9 cellular contexts compared by ENCODE assay signal in genomic region chr11:911890-912219, GRCh38. TPM values are rescaled to one million over a fixed set of nuclear protein-coding genes. Genes with fewer than 3 reads are reported as not detected.
DNase-seq lines count a peak whose midpoint lies in the region; ATAC-seq and TF ChIP-seq lines count a peak whose summit lies in the region.
"Had no signal": no experiment of that assay in that cellular context is flagged by ENCODE, and none has a peak within 500 bp of the region (broad histone marks: within the 10 kb centered on the region; RNA-seq: fewer than 3 reads in every experiment).

No MANE protein-coding gene starts in this region.

- no peak for ATAC-seq in naive B cell (ENCODE audit: low read depth in 2 of 2)
- no peak for ATAC-seq in GM21360 (IDR thresholded peaks at IDR 0.05; ENCODE audit: unreplicated experiment)
- ATAC-seq in GM19467 (IDR thresholded peaks at IDR 0.05; ENCODE audit: unreplicated experiment): no peak

- H2AFZ ChIP-seq in KMS-11 (ENCODE audit: low read depth) (peak overlapping the region; percentile 72), mammary epithelial cell (ENCODE audit: low read depth, low read length) (peak overlapping the region; percentile 83)

- H3K27me3 ChIP-seq in BLaER1 treated with 17β-estradiol and CSF1 and Interleukin-3, amounts not matched to agents 10 nM and 100 nM: no peaks in the 10 kb centered on the region
- H3K27me3 ChIP-seq in KMS-11 (ENCODE audit: insufficient read depth, low read depth) (no peaks in the 10 kb centered on the region), mammary epithelial cell (ENCODE audit: insufficient read depth, low read length) (no peaks in the 10 kb centered on the region)

- intact Hi-C loops in mammary epithelial cell (cut with micrococcal nuclease): loop anchor here (2.0 to 10.0 kb wide), 2 partner anchors 13 to 63 kb away; partner anchors contain the start of gene AP2A2

- peaks cover 0 to 26% (median 15%) of the 10 kb centered on the region in 11 experiments; a peak in 14 of 22 replicates for H3K36me3 ChIP-seq in BLaER1 treated with 17β-estradiol and CSF1 and Interleukin-3, amounts not matched to agents 10 nM and 100 nM
- H3K36me3 ChIP-seq in KMS-11 (ENCODE audit: insufficient read depth) (no peaks in the 10 kb centered on the region), mammary epithelial cell (ENCODE audit: insufficient read depth, low read length) (no peaks in the 10 kb centered on the region)

- H3K4me2 ChIP-seq in BLaER1 treated with 17β-estradiol and CSF1 and Interleukin-3, amounts not matched to agents 10 nM and 100 nM: peak overlapping the region; percentile 86 to 98 (median 94)
- peak overlapping the region; percentile 74 for H3K4me2 ChIP-seq in KMS-11
- peak overlapping the region; percentile 99 for H3K4me2 ChIP-seq in mammary epithelial cell (ENCODE audit: insufficient read depth, low read depth, low read length)

- no peaks in the 10 kb centered on the region for H3K9me3 Mint-ChIP-seq in naive B cell

- peaks cover 0 to 33% (median 26%) of the 10 kb centered on the region in 11 experiments; a peak in 19 of 22 replicates for H4K20me1 ChIP-seq in BLaER1 treated with 17β-estradiol and CSF1 and Interleukin-3, amounts not matched to agents 10 nM and 100 nM
- H4K20me1 ChIP-seq in KMS-11 (ENCODE audit: insufficient read depth) (no peaks in the 10 kb centered on the region), mammary epithelial cell (ENCODE audit: insufficient read depth, low read length) (no peaks in the 10 kb centered on the region)

- no TSS peak for BruUV-seq in mammary epithelial cell (replicated peaks; lab: Mats Ljungman, UMichigan)

- no peaks in the 10 kb centered on the region for H3K36me3 Mint-ChIP-seq in naive B cell

- in situ Hi-C loops in mammary epithelial cell (cut with MboI; ENCODE audit: low sequenced_read_pairs in 2 of 2): no loop called here

- no peaks in the 10 kb centered on the region for H3K9me3 ChIP-seq in BLaER1 treated with 17β-estradiol and CSF1 and Interleukin-3, amounts not matched to agents 10 nM and 100 nM (replicated peaks in 1 of 11)
- no peaks in the 10 kb centered on the region for H3K9me3 ChIP-seq in mammary epithelial cell (replicated peaks; ENCODE audit: insufficient read depth, low read length)

- peak overlapping the region in 3 of 6 donors; percentile 89 to 97 (median 93) for H3K27ac Mint-ChIP-seq in naive B cell

- H3K4me3 Mint-ChIP-seq in naive B cell: peak overlapping the region; percentile 78 to 96 (median 90)

- WGBS in mammary epithelial cell (ENCODE audit: low coverage, missing lambda C conversion rate): 100% methylated on average over 6 of the region's 11 CpGs

- DNase-seq in mammary epithelial cell: no peak
- DNase-seq in naive B cell: no peak
- DNase-seq in DMS114 treated with DMSO at 0.1 percent for 48 hours (lab: John Stamatoyannopoulos, UW; ENCODE audit: unreplicated experiment): no peak
- DNase-seq in NCI-H510A treated with DMSO at 0.1 percent for 48 hours (lab: John Stamatoyannopoulos, UW): no peak
- DNase-seq: GOT3 had no signal

- H3K27ac ChIP-seq in BLaER1 treated with 17β-estradiol and CSF1 and Interleukin-3, amounts not matched to agents 10 nM and 100 nM: peak overlapping the region; percentile 92 to 97 (median 95)
- no peak overlapping the region for H3K27ac ChIP-seq in KMS-11
- no peak overlapping the region for H3K27ac ChIP-seq in mammary epithelial cell (ENCODE audit: insufficient read depth, low read depth, low read length)

- peak overlapping the region; percentile 81 to 97 (median 91); a peak in 17 of 20 replicates for H3K4me3 ChIP-seq in BLaER1 treated with 17β-estradiol and CSF1 and Interleukin-3, amounts not matched to agents 10 nM and 100 nM
- H3K4me3 ChIP-seq in KMS-11 (IDR thresholded peaks at IDR 0.05; ENCODE audit: insufficient read depth, low read depth, low read length): no peak overlapping the region
- H3K4me3 ChIP-seq in mammary epithelial cell (replicated peaks in 1 of 3; ENCODE audit: insufficient read depth in 1 of 3, low read depth in 2 of 3, low read length in 3 of 3): peak overlapping the region in 1 of 3 experiments; percentile 82

- H3K4me1 Mint-ChIP-seq in naive B cell: peaks cover 28 to 35% (median 29%) of the 10 kb centered on the region in 3 donors

- peak overlapping the region; percentile 90 to 98 (median 96); a peak in 21 of 22 replicates for H3K9ac ChIP-seq in BLaER1 treated with 17β-estradiol and CSF1 and Interleukin-3, amounts not matched to agents 10 nM and 100 nM
- H3K9ac ChIP-seq in KMS-11 (no peak overlapping the region), mammary epithelial cell (ENCODE audit: insufficient read depth, low read length) (no peak overlapping the region)

- dilution Hi-C loops in mammary epithelial cell (cut with HindIII; ENCODE audit: low sequenced_read_pairs): loop anchor here (10.0 kb wide), 1 partner anchor 213 kb away; no protein-coding TSS in a partner anchor

- peaks cover 28 to 80% (median 42%) of the 10 kb centered on the region in 10 experiments for H3K4me1 ChIP-seq in BLaER1 treated with 17β-estradiol and CSF1 and Interleukin-3, amounts not matched to agents 10 nM and 100 nM
- H3K4me1 ChIP-seq in KMS-11 (ENCODE audit: low read depth, poor library complexity, severe bottlenecking): peaks cover 32% of the 10 kb centered on the region
- H3K4me1 ChIP-seq in mammary epithelial cell (ENCODE audit: insufficient read depth, low read length): peaks cover 11% of the 10 kb centered on the region

- TF ChIP-seq CTCF in KMS-11 (conservative IDR thresholded peaks at IDR 0.05; ENCODE audit: low read depth, low read length) (no peak), mammary epithelial cell (conservative IDR thresholded peaks at IDR 0.05 in 1 of 2, IDR thresholded peaks at IDR 0.05 in 1 of 2; ENCODE audit: extremely low read depth in 1 of 2, insufficient read depth in 1 of 2, low read depth in 1 of 2, low read length in 2 of 2) (no peak)

- no peaks in the 10 kb centered on the region for H3K27me3 Mint-ChIP-seq in naive B cell

- CTCF ChIA-PET in mammary epithelial cell (lab: Charles Lee; ENCODE audit: low non-redundant PET): no interaction called here

- H3K79me2 ChIP-seq in KMS-11 (ENCODE audit: insufficient read depth, low read depth) (peaks cover 20% of the 10 kb centered on the region), mammary epithelial cell (ENCODE audit: insufficient read depth, low read length) (peaks cover 30% of the 10 kb centered on the region)

RNA-seq across cellular contexts. Expression of gene CHID1, which starts 1.2 kb away (rescaled TPM):
- 100 to 1,000 TPM in 1 of 2 donors, 10 to 100 TPM in 1; 61.7 to 110 TPM for total RNA-seq in mammary epithelial cell
- polyA plus RNA-seq in mammary epithelial cell: 45.1 TPM
- polyA minus RNA-seq in mammary epithelial cell: 108 TPM
- 10 to 100 TPM; 39.0 to 69.7 (median 47.2) TPM for polyA plus RNA-seq in naive B cell (ENCODE audit: low read depth in 6 of 6)

RNA-seq across cellular contexts. Expression of gene AP2A2, which starts 13.8 kb away (rescaled TPM):
- total RNA-seq in mammary epithelial cell: 10 to 100 TPM; 66.6 to 66.7 TPM
- 91.4 TPM for polyA plus RNA-seq in mammary epithelial cell
- 193 TPM for polyA minus RNA-seq in mammary epithelial cell
- 1 to 10 TPM; 3.3 to 9.2 (median 4.7) TPM for polyA plus RNA-seq in naive B cell (ENCODE audit: low read depth in 6 of 6)

Comparison
In these comparisons a context has a peak if more than half of its experiments do, and no peak if none do; other contexts are left out.
1. H3K27ac ChIP-seq: peak in BLaER1 treated with 17β-estradiol and CSF1 and Interleukin-3, amounts not matched to agents 10 nM and 100 nM (11 of 11); none in KMS-11 (single experiment) and mammary epithelial cell (single experiment).
2. H3K9ac ChIP-seq: peak in BLaER1 treated with 17β-estradiol and CSF1 and Interleukin-3, amounts not matched to agents 10 nM and 100 nM (11 of 11); none in KMS-11 (single experiment) and mammary epithelial cell (single experiment).
3. Peak in every context shown above with its lines, with median percentiles within 50 percentile points of each other: H3K4me2 ChIP-seq.